In the genomic region with DNA sequence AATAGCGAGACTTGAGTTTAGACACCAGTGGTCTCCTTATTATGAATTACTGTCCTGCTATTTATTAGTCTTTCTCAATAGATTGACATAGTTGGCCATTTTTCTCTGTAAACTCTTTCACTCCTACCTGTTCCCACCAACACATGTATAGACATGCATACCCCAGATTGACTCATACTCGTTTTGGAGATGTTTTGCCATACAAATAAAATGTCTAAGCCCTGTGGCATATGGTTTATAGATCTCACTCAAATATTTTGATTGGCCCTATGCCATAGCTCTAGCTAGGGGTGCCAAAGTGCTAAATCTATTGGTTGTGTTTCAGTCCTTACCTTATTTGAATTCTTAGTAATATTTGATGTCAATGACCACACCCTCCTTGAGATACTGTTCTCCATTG, we compare ENCODE assay signal across 31 cellular contexts. TPM values are rescaled to one million over a fixed set of nuclear protein-coding genes. Genes with fewer than 3 reads are reported as not detected.
DNase-seq lines count a peak whose midpoint lies in the region; ATAC-seq and TF ChIP-seq lines count a peak whose summit lies in the region.
"Had no signal": no experiment of that assay in that cellular context is flagged by ENCODE, and none has a peak within 500 bp of the region (broad histone marks: within the 10 kb centered on the region; RNA-seq: fewer than 3 reads in every experiment).

No MANE protein-coding gene starts in this region.

- TF ChIP-seq CTCF in prostate gland (IDR thresholded peaks at IDR 0.05), result no peak

- peak overlapping the region; percentile 56 for H3K27ac Mint-ChIP-seq in activated naive CD8-positive, alpha-beta T cell
- H3K27ac Mint-ChIP-seq in activated naive CD8-positive, alpha-beta T cell treated with anti-CD3 and anti-CD28 coated beads, Interleukin-2, amount 50 U/mL, for 24 hours, result no peak overlapping the region
- H3K27ac Mint-ChIP-seq in activated T-helper 17 cell treated with anti-CD3 and anti-CD28 coated beads, Interleukin-2, amount 50 U/mL, for 72 hours, result peak overlapping the region; percentile 36
- H3K27ac Mint-ChIP-seq: effector memory CD8-positive, alpha-beta T cell; memory B cell had no signal

- no peaks in the 10 kb centered on the region for H3K4me1 ChIP-seq in prostate gland (replicated peaks)
- H3K4me1 ChIP-seq: ascending aorta; BLaER1 treated with 17β-estradiol and CSF1 and Interleukin-3, amounts not matched to agents 10 nM and 100 nM; esophagus muscularis mucosa; psoas muscle; uterus had no signal

- no peaks in the 10 kb centered on the region for H3K9me3 ChIP-seq in prostate gland
- H3K9me3 ChIP-seq: ascending aorta, esophagus muscularis mucosa, neutrophil, psoas muscle, thoracic aorta, uterus had no signal

- no peaks in the 10 kb centered on the region for H3K36me3 ChIP-seq in prostate gland
- H3K36me3 ChIP-seq: ascending aorta; BLaER1 treated with 17β-estradiol and CSF1 and Interleukin-3, amounts not matched to agents 10 nM and 100 nM; esophagus muscularis mucosa; neutrophil; thoracic aorta; uterus had no signal

- peaks cover 58% of the 10 kb centered on the region for H3K4me1 Mint-ChIP-seq in activated naive CD8-positive, alpha-beta T cell (ENCODE audit: low read depth)
- H3K4me1 Mint-ChIP-seq in activated naive CD8-positive, alpha-beta T cell treated with anti-CD3 and anti-CD28 coated beads, Interleukin-2, amount 50 U/mL, for 24 hours, result peaks cover 50% of the 10 kb centered on the region
- peaks cover 37% of the 10 kb centered on the region for H3K4me1 Mint-ChIP-seq in activated T-helper 17 cell treated with anti-CD3 and anti-CD28 coated beads, Interleukin-2, amount 50 U/mL, for 72 hours
- H3K4me1 Mint-ChIP-seq: IgD-negative memory B cell, memory B cell had no signal

- intact Hi-C loops in prostate gland (cut with DNase I), result no loop called here

- no peak for TF ChIP-seq POLR2A in prostate gland (IDR thresholded peaks at IDR 0.05)

- no peak overlapping the region for H3K4me3 ChIP-seq in prostate gland
- H3K4me3 ChIP-seq: ascending aorta; BLaER1 treated with 17β-estradiol and CSF1 and Interleukin-3, amounts not matched to agents 10 nM and 100 nM; esophagus muscularis mucosa; psoas muscle; thoracic aorta; uterus had no signal

- WGBS in prostate gland, result 49% methylated on average over 2 of the region's 2 CpGs

- no peak for DNase-seq in activated naive CD8-positive, alpha-beta T cell treated with anti-CD3 and anti-CD28 coated beads, Interleukin-2, amount 50 U/mL, for 24 hours
- DNase-seq in HT1080 (ENCODE audit: low read depth), result peak; percentile 18
- DNase-seq in prostate gland (ENCODE audit: low spot score), result peak; percentile 14
- no peak for DNase-seq in stimulated activated CD4-positive, alpha-beta T cell treated with anti-CD3 and anti-CD28 coated beads, Interleukin-2, amount 100 ng/mL, for 48 hours
- DNase-seq in activated CD8-positive, alpha-beta memory T cell treated with anti-CD3 and anti-CD28 coated beads, Interleukin-2, amount 50 U/mL, for 48 hours, result no peak
- no peak for DNase-seq in HK-2 (ENCODE audit: unreplicated experiment)
- DNase-seq: activated CD4-positive, alpha-beta T cell treated with anti-CD3 and anti-CD28 coated beads for 1 hour; activated CD8-positive, alpha-beta memory T cell treated with anti-CD3 and anti-CD28 coated beads for 24 hours; activated T-cell treated with anti-CD3 and anti-CD28 coated beads, Interleukin-2, amount 50 U/mL, for 1 hour; caudate nucleus; cortex of kidney; effector memory CD8-positive, alpha-beta T cell; GOT3; left cardiac atrium; NCI-H1092; NCI-H1930; NCI-H226; psoas muscle; stimulated activated CD4-positive, alpha-beta T cell treated with anti-CD3 and anti-CD28 coated beads, Interleukin-15, amount 100 ng/mL, for 24 hours; stimulated activated naive CD8-positive, alpha-beta T cell treated with anti-CD3 and anti-CD28 coated beads, Interleukin-15, Interleukin-2, amounts not matched to agents 100 U/mL and 50 U/mL, for 24 hours; T-helper 2 cell; uterus had no signal

- H3K9me3 Mint-ChIP-seq in activated naive CD8-positive, alpha-beta T cell (ENCODE audit: low read depth), result peaks cover 9% of the 10 kb centered on the region
- peaks cover 15% of the 10 kb centered on the region for H3K9me3 Mint-ChIP-seq in activated naive CD8-positive, alpha-beta T cell treated with anti-CD3 and anti-CD28 coated beads, Interleukin-2, amount 50 U/mL, for 24 hours
- peaks cover 9% of the 10 kb centered on the region for H3K9me3 Mint-ChIP-seq in activated T-helper 17 cell treated with anti-CD3 and anti-CD28 coated beads, Interleukin-2, amount 50 U/mL, for 72 hours

- no peak for ATAC-seq in activated naive CD8-positive, alpha-beta T cell treated with anti-CD3 and anti-CD28 coated beads, Interleukin-2, amount 50 U/mL, for 24 hours
- ATAC-seq in activated T-helper 17 cell treated with anti-CD3 and anti-CD28 coated beads, Interleukin-2, amount 50 U/mL, for 72 hours (replicated peaks), result no peak
- ATAC-seq: effector memory CD8-positive, alpha-beta T cell; left cardiac atrium; psoas muscle; stimulated activated naive CD8-positive, alpha-beta T cell treated with anti-CD3 and anti-CD28 coated beads, Interleukin-15, Interleukin-2, amounts not matched to agents 100 U/mL and 50 U/mL, for 24 hours had no signal

- no peak overlapping the region for H3K27ac ChIP-seq in prostate gland
- H3K27ac ChIP-seq: ascending aorta; BLaER1 treated with 17β-estradiol and CSF1 and Interleukin-3, amounts not matched to agents 10 nM and 100 nM; esophagus muscularis mucosa; neutrophil; psoas muscle; thoracic aorta; uterus had no signal

- H3K36me3 Mint-ChIP-seq in activated naive CD8-positive, alpha-beta T cell, result peaks cover 42% of the 10 kb centered on the region
- peaks cover 47% of the 10 kb centered on the region for H3K36me3 Mint-ChIP-seq in activated naive CD8-positive, alpha-beta T cell treated with anti-CD3 and anti-CD28 coated beads, Interleukin-2, amount 50 U/mL, for 24 hours (ENCODE audit: low read depth)
- H3K36me3 Mint-ChIP-seq in activated T-helper 17 cell treated with anti-CD3 and anti-CD28 coated beads, Interleukin-2, amount 50 U/mL, for 72 hours (ENCODE audit: low read depth), result peaks cover 14% of the 10 kb centered on the region
- H3K36me3 Mint-ChIP-seq: IgD-negative memory B cell, memory B cell had no signal

- no peaks in the 10 kb centered on the region for H3K27me3 ChIP-seq in prostate gland (replicated peaks; ENCODE audit: insufficient read depth)
- H3K27me3 ChIP-seq: ascending aorta; BLaER1 treated with 17β-estradiol and CSF1 and Interleukin-3, amounts not matched to agents 10 nM and 100 nM; esophagus muscularis mucosa; neutrophil; uterus had no signal

- no peaks in the 10 kb centered on the region for H3K27me3 Mint-ChIP-seq in activated naive CD8-positive, alpha-beta T cell
- no peaks in the 10 kb centered on the region for H3K27me3 Mint-ChIP-seq in activated naive CD8-positive, alpha-beta T cell treated with anti-CD3 and anti-CD28 coated beads, Interleukin-2, amount 50 U/mL, for 24 hours
- no peaks in the 10 kb centered on the region for H3K27me3 Mint-ChIP-seq in activated T-helper 17 cell treated with anti-CD3 and anti-CD28 coated beads, Interleukin-2, amount 50 U/mL, for 72 hours
- H3K27me3 Mint-ChIP-seq: effector memory CD8-positive, alpha-beta T cell; IgD-negative memory B cell had no signal

- H3K4me3 Mint-ChIP-seq in activated naive CD8-positive, alpha-beta T cell, result no peak overlapping the region
- H3K4me3 Mint-ChIP-seq in activated naive CD8-positive, alpha-beta T cell treated with anti-CD3 and anti-CD28 coated beads, Interleukin-2, amount 50 U/mL, for 24 hours, result no peak overlapping the region
- peak overlapping the region; percentile 47 for H3K4me3 Mint-ChIP-seq in activated T-helper 17 cell treated with anti-CD3 and anti-CD28 coated beads, Interleukin-2, amount 50 U/mL, for 72 hours
- H3K4me3 Mint-ChIP-seq: effector memory CD8-positive, alpha-beta T cell; IgD-negative memory B cell; memory B cell had no signal

RNA-seq across cellular contexts. Expression of a gene that starts 42.3 kb away (rescaled TPM):
- 28.0 and 35.4 TPM in 2 replicates for total RNA-seq in HT1080 (2014; rRNA removed; shearing (Covaris generic))
- 11.8 and 12.5 TPM in 2 replicates for polyA plus RNA-seq in HT1080 (2015; cell fraction: cytosol; rRNA removed)
- 5.4 and 6.8 TPM in 2 replicates for polyA plus RNA-seq in HT1080 (2015; cell fraction: nucleus; rRNA removed)
- 10 to 100 TPM; 36.0 to 37.0 TPM for total RNA-seq in activated T-helper 17 cell treated with anti-CD3 and anti-CD28 coated beads, Interleukin-2, amount 50 U/mL, for 72 hours
- 10 to 100 TPM in 1 of 2 donors, 1 to 10 TPM in 1; 6.7 to 14.0 TPM for total RNA-seq in prostate gland

Comparison
In these comparisons a context has a peak if more than half of its experiments do, and no peak if none do; other contexts are left out.
1. DNase-seq: peak in HT1080 (single experiment) and prostate gland (single experiment); none in activated naive CD8-positive, alpha-beta T cell treated with anti-CD3 and anti-CD28 coated beads, Interleukin-2, amount 50 U/mL, for 24 hours (single experiment), stimulated activated CD4-positive, alpha-beta T cell treated with anti-CD3 and anti-CD28 coated beads, Interleukin-2, amount 100 ng/mL, for 48 hours (0 of 2), activated CD8-positive, alpha-beta memory T cell treated with anti-CD3 and anti-CD28 coated beads, Interleukin-2, amount 50 U/mL, for 48 hours (single experiment) and HK-2 (single experiment).